In genomic region chr10:50318129-50318528, GRCh38 we compare ENCODE assay signal across 7 cellular contexts.
"Had no signal": no experiment of that assay in that cellular context is flagged by ENCODE, and none has a peak within 500 bp of the region (broad histone marks: within the 10 kb centered on the region; RNA-seq: fewer than 3 reads in every experiment).

No MANE protein-coding gene starts in this region.

- H3K27ac Mint-ChIP-seq: GM23338, HFFc6, IgD-negative memory B cell had no signal

- H3K27me3 Mint-ChIP-seq: IgD-negative memory B cell had no signal

- H3K36me3 ChIP-seq: HAP-1 had no signal

- FAIRE-seq: HTR-8/SVneo had no signal

- H2AFZ ChIP-seq: GM23338 had no signal

- H3K9me3 Mint-ChIP-seq: GM23338, HFFc6 had no signal

- H3K4me2 ChIP-seq: GM23338 had no signal

- H3K4me3 Mint-ChIP-seq: GM23338, HFFc6, IgD-negative memory B cell had no signal

- H3K9me3 ChIP-seq: HAP-1 had no signal

- ATAC-seq: GM23338, HCT116 had no signal

- H3K4me3 ChIP-seq: GM23338, HAP-1 had no signal

- DNase-seq: H7, HFFc6 had no signal
